ENCODE assay signal across 20 cellular contexts in the genomic region with DNA sequence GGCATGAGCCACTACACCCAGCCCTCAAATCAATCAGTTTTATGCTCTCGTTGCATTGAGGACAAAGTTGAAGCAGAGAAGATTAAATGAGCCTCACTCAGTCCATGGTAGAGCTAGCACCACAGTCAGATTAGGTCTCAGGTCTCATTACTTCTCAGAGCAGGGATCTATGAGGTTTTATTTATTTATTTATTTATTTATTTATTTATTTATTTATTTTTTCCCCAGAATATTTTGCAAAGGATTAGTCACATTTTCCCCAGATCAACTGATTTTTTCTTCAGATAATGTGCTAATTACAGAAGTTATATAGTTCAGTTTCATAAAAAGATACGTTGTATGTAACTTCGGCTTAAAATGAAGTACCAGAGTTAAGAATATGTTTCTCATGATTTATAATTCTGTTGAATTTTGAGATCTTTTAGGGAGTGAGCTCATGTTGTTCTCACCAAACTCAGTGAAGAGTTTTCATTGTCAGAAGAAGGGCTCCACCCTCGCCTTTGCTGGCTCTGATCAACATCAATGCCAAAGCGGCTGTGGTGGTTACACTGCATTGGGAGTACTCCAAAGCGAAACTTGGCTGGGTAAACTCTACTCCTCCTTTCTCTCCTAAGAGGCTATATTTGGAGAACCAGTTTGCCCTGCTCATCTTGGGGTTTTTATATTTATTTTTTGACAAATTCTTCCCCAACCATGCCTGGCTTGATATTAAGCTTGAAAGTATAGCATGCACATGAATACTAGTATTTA. TPM values are rescaled to one million over a fixed set of nuclear protein-coding genes. Genes with fewer than 3 reads are reported as not detected.
A peak's percentile ranks its signal among the peaks of the same experiment; 100 is the strongest.
DNase-seq lines count a peak whose midpoint lies in the region; ATAC-seq and TF ChIP-seq lines count a peak whose summit lies in the region.
"Had no signal": no experiment of that assay in that cellular context is flagged by ENCODE, and none has a peak within 500 bp of the region (broad histone marks: within the 10 kb centered on the region; RNA-seq: fewer than 3 reads in every experiment).

No MANE protein-coding gene starts in this region.

- TF ChIP-seq CTCF in sigmoid colon (IDR thresholded peaks at IDR 0.05) = no peak
- no peak for TF ChIP-seq CTCF in vagina (IDR thresholded peaks at IDR 0.05)

- H3K4me1 ChIP-seq in sigmoid colon (no peaks in the 10 kb centered on the region), vagina (no peaks in the 10 kb centered on the region)
- H3K4me1 ChIP-seq: SJCRH30 had no signal

- intact Hi-C loops in sigmoid colon (cut with DNase I) (no loop called here), vagina (cut with DNase I) (no loop called here)

- WGBS in sigmoid colon, 2 donors = 86 to 88% methylated on average over 6 of the region's 6 CpGs

- TF ChIP-seq EP300 in sigmoid colon (IDR thresholded peaks at IDR 0.05) = peak in 1 of 4 donors; percentile 26

- H3K27me3 ChIP-seq in MG63 (no peaks in the 10 kb centered on the region), sigmoid colon (no peaks in the 10 kb centered on the region), vagina (no peaks in the 10 kb centered on the region)
- H3K27me3 ChIP-seq: SJCRH30 had no signal

- H3K36me3 ChIP-seq in MG63 (no peaks in the 10 kb centered on the region), sigmoid colon (no peaks in the 10 kb centered on the region), vagina (no peaks in the 10 kb centered on the region)
- H3K36me3 ChIP-seq: SJCRH30 had no signal

- H3K4me3 ChIP-seq in MG63 (no peak overlapping the region), sigmoid colon (no peak overlapping the region), vagina (no peak overlapping the region)
- H3K4me3 ChIP-seq: GM12878, GM23338, PC-9, SJCRH30 had no signal

- H3K9me3 ChIP-seq in MG63 (no peaks in the 10 kb centered on the region), sigmoid colon (no peaks in the 10 kb centered on the region), vagina (no peaks in the 10 kb centered on the region)
- H3K9me3 ChIP-seq: SJCRH30 had no signal

- TF ChIP-seq POLR2A in sigmoid colon (IDR thresholded peaks at IDR 0.05) (no peak), vagina (IDR thresholded peaks at IDR 0.05) (no peak)

- ATAC-seq in GM21786 (IDR thresholded peaks at IDR 0.05; ENCODE audit: unreplicated experiment) = no peak
- ATAC-seq: GM12878, GM23338, HepG2 had no signal

- DNase-seq in MG63 (peak; percentile 31), fibroblast of peridontal ligament (ENCODE audit: extremely low read depth) (peak; percentile 45), sigmoid colon (peak; percentile 78), vagina (ENCODE audit: extremely low spot score in 2 of 2) (no peak), retina (no peak), NCI-H345 treated with DMSO at 0.1 percent for 48 hours (lab: John Stamatoyannopoulos, UW; ENCODE audit: unreplicated experiment) (no peak)
- DNase-seq: C1 segment of cervical spinal cord, DND-41, KG1, NCI-H1092, NCI-H146, NCI-H2081, NCI-H510A treated with DMSO at 0.1 percent for 48 hours, NCI-H82, PC-9, SJCRH30 had no signal

- H3K27ac ChIP-seq in sigmoid colon (peak overlapping the region; percentile 6 to 48 (median 31)), vagina (peak overlapping the region; percentile 29)
- H3K27ac ChIP-seq: PC-9, SJCRH30 had no signal

RNA-seq across cellular contexts. Expression of a gene that starts 12.9 kb away (rescaled TPM):
- total RNA-seq in MG63 (2014; rRNA removed; shearing (Covaris generic); ENCODE audit: low replicate concordance) = 2.0 and 3.1 TPM in 2 replicates
- 1 to 10 TPM; 5.3 to 9.1 (median 7.1) TPM for total RNA-seq in sigmoid colon
- polyA plus RNA-seq in sigmoid colon = 1 to 10 TPM; 4.2 to 4.4 (median 4.2) TPM
- total RNA-seq in vagina = 27.7 TPM
- total RNA-seq: GM12878 had no signal

Comparison
In these comparisons a context has a peak if more than half of its experiments do, and no peak if none do; other contexts are left out.
1. DNase-seq: peak in MG63 (single experiment), fibroblast of peridontal ligament (single experiment) and sigmoid colon (single experiment); none in vagina (0 of 2), retina (single experiment) and NCI-H345 treated with DMSO at 0.1 percent for 48 hours (single experiment).